19 cellular contexts compared by ENCODE assay signal in the genomic region with DNA sequence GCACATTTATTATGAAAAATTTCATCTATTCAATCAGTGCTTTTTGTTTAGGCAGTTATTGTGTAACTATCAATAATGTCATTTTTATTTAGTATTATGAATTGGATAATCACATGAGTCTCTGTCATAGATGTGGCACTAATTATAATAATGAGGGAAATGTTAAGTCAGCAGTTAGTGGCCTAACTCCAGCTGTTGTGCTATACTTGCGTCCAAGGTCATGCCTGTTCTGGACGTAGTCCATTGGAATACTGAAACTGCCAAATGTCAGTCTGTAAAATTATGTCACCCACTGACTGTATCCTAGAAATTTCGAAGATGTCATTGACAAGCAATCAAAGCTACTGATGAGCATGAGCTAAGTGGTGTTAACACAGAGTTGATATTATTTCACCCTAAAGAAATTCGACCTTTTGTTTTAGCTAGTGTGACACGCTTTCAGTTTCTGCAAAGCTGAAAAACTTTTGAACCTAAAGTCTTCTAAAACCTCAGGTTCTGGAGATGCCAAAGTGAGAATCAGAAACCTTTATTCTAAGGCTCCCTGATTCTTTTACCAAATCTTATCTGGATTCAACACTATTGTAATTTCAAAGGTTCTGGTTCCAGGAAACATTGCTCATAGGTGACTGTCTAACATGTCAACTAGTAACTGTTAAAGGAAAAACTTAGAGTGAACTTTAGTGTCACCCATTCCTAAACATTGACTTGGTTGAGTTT. TPM values are rescaled to one million over a fixed set of nuclear protein-coding genes. Genes with fewer than 3 reads are reported as not detected.
DNase-seq lines count a peak whose midpoint lies in the region; ATAC-seq and TF ChIP-seq lines count a peak whose summit lies in the region.
"Had no signal": no experiment of that assay in that cellular context is flagged by ENCODE, and none has a peak within 500 bp of the region (broad histone marks: within the 10 kb centered on the region; RNA-seq: fewer than 3 reads in every experiment).

No MANE protein-coding gene starts in this region.

- no peaks in the 10 kb centered on the region for H3K9me3 Mint-ChIP-seq in T-helper 1 cell treated with Interleukin-12 subunit alpha and Interleukin-12 subunit beta and Interleukin-4 antibody, amounts not matched to agents 30 μg/mL and 1 μg/mL, for 36 hours
- no peaks in the 10 kb centered on the region for H3K9me3 Mint-ChIP-seq in activated T-helper 17 cell treated with anti-CD3 and anti-CD28 coated beads, Interleukin-2, amount 50 U/mL, for 72 hours
- H3K9me3 Mint-ChIP-seq: brain, nephron had no signal

- in situ Hi-C loops in gastrocnemius medialis (cut with MboI; ENCODE audit: low sequenced_read_pairs in 4 of 4): no loop called here

- intact Hi-C loops in left cardiac atrium (cut with DNase I): no loop called here
- intact Hi-C loops in gastrocnemius medialis (cut with DNase I; ENCODE audit: low total_unique reads): loop anchor here (5.0 kb wide), 1 partner anchor 55 kb away; no protein-coding TSS in a partner anchor

- peak overlapping the region; percentile 5 for H3K27ac Mint-ChIP-seq in T-helper 1 cell treated with Interleukin-12 subunit alpha and Interleukin-12 subunit beta and Interleukin-4 antibody, amounts not matched to agents 30 μg/mL and 1 μg/mL, for 36 hours
- peak overlapping the region; percentile 79 for H3K27ac Mint-ChIP-seq in activated T-helper 17 cell treated with anti-CD3 and anti-CD28 coated beads, Interleukin-2, amount 50 U/mL, for 72 hours
- H3K27ac Mint-ChIP-seq: nephron had no signal

- DNase-seq in T-helper 1 cell (no peak), left cardiac atrium (no peak), gastrocnemius medialis (no peak), SKM-1 treated with dmso at 0.1 percent for 144 hours (lab: John Stamatoyannopoulos, UW; ENCODE audit: unreplicated experiment) (no peak)
- DNase-seq: DMS79 treated with DMSO at 0.1 percent for 48 hours; dorsolateral prefrontal cortex; lower lobe of right lung; NCI-H2171; NCI-H748 treated with DMSO at 0.1 percent for 48 hours; stimulated activated CD4-positive, alpha-beta T cell treated with anti-CD3 and anti-CD28 coated beads, Interleukin-4, amount 100 ng/mL, for 1 hour; thyroid gland had no signal

- no peak overlapping the region for H3K4me3 Mint-ChIP-seq in T-helper 1 cell treated with Interleukin-12 subunit alpha and Interleukin-12 subunit beta and Interleukin-4 antibody, amounts not matched to agents 30 μg/mL and 1 μg/mL, for 36 hours
- H3K4me3 Mint-ChIP-seq in activated T-helper 17 cell treated with anti-CD3 and anti-CD28 coated beads, Interleukin-2, amount 50 U/mL, for 72 hours: no peak overlapping the region
- H3K4me3 Mint-ChIP-seq: brain, nephron had no signal

- no peak for TF ChIP-seq POLR2A in gastrocnemius medialis (IDR thresholded peaks at IDR 0.05)

- no peaks in the 10 kb centered on the region for H3K9me3 ChIP-seq in gastrocnemius medialis
- H3K9me3 ChIP-seq: lower lobe of right lung, thyroid gland had no signal

- peak overlapping the region; percentile 67 to 82 (median 76) for H3K27ac ChIP-seq in gastrocnemius medialis
- H3K27ac ChIP-seq: 22Rv1, C4-2B, dorsolateral prefrontal cortex, lower lobe of right lung had no signal

- peaks cover 5% of the 10 kb centered on the region for H3K27me3 Mint-ChIP-seq in T-helper 1 cell treated with Interleukin-12 subunit alpha and Interleukin-12 subunit beta and Interleukin-4 antibody, amounts not matched to agents 30 μg/mL and 1 μg/mL, for 36 hours (ENCODE audit: low read depth)
- H3K27me3 Mint-ChIP-seq in activated T-helper 17 cell treated with anti-CD3 and anti-CD28 coated beads, Interleukin-2, amount 50 U/mL, for 72 hours: peaks cover 7% of the 10 kb centered on the region

- no peak for TF ChIP-seq CTCF in gastrocnemius medialis (IDR thresholded peaks at IDR 0.05 in 4 of 5, conservative IDR thresholded peaks at IDR 0.05 in 1 of 5)

- no peak overlapping the region for H3K4me3 ChIP-seq in gastrocnemius medialis
- H3K4me3 ChIP-seq: dorsolateral prefrontal cortex, lower lobe of right lung, thyroid gland had no signal

- peak; percentile 68 for ATAC-seq in activated T-helper 17 cell treated with anti-CD3 and anti-CD28 coated beads, Interleukin-2, amount 50 U/mL, for 72 hours (replicated peaks)
- ATAC-seq in left cardiac atrium (peak; percentile 67 to 79), gastrocnemius medialis (peak; percentile 63 to 67), HG02642 (IDR thresholded peaks at IDR 0.05; ENCODE audit: poor library complexity, unreplicated experiment) (no peak), HG02885 (IDR thresholded peaks at IDR 0.05; ENCODE audit: poor library complexity, unreplicated experiment) (no peak)
- ATAC-seq: lower lobe of right lung had no signal

- H3K4me1 Mint-ChIP-seq in T-helper 1 cell treated with Interleukin-12 subunit alpha and Interleukin-12 subunit beta and Interleukin-4 antibody, amounts not matched to agents 30 μg/mL and 1 μg/mL, for 36 hours (ENCODE audit: low read depth): peaks cover 18% of the 10 kb centered on the region
- H3K4me1 Mint-ChIP-seq in activated T-helper 17 cell treated with anti-CD3 and anti-CD28 coated beads, Interleukin-2, amount 50 U/mL, for 72 hours: peaks cover 6% of the 10 kb centered on the region
- H3K4me1 Mint-ChIP-seq: nephron had no signal

- H3K4me1 ChIP-seq in gastrocnemius medialis: peaks cover 26 to 42% of the 10 kb centered on the region in 2 donors
- H3K4me1 ChIP-seq: lower lobe of right lung had no signal

- no peaks in the 10 kb centered on the region for H3K36me3 Mint-ChIP-seq in T-helper 1 cell treated with Interleukin-12 subunit alpha and Interleukin-12 subunit beta and Interleukin-4 antibody, amounts not matched to agents 30 μg/mL and 1 μg/mL, for 36 hours (ENCODE audit: low read depth)
- H3K36me3 Mint-ChIP-seq in activated T-helper 17 cell treated with anti-CD3 and anti-CD28 coated beads, Interleukin-2, amount 50 U/mL, for 72 hours (ENCODE audit: low read depth): no peaks in the 10 kb centered on the region
- H3K36me3 Mint-ChIP-seq: brain had no signal

- H3K36me3 ChIP-seq in gastrocnemius medialis: no peaks in the 10 kb centered on the region
- H3K36me3 ChIP-seq: lower lobe of right lung, thyroid gland had no signal

- no peaks in the 10 kb centered on the region for H3K27me3 ChIP-seq in gastrocnemius medialis
- H3K27me3 ChIP-seq: dorsolateral prefrontal cortex, thyroid gland had no signal

RNA-seq across cellular contexts. Expression of a gene that starts 14.8 kb away (rescaled TPM):
- total RNA-seq in activated T-helper 17 cell treated with anti-CD3 and anti-CD28 coated beads, Interleukin-2, amount 50 U/mL, for 72 hours: 1 to 10 TPM; 1.5 to 2.9 TPM
- total RNA-seq in left cardiac atrium: 10 to 100 TPM; 19.7 to 24.2 TPM
- 10 to 100 TPM in 3 of 4 donors, 1 to 10 TPM in 1; 4.2 to 17.0 (median 15.7) TPM for total RNA-seq in gastrocnemius medialis

Comparison
In these comparisons a context has a peak if more than half of its experiments do, and no peak if none do; other contexts are left out.
1. ATAC-seq: peak in activated T-helper 17 cell treated with anti-CD3 and anti-CD28 coated beads, Interleukin-2, amount 50 U/mL, for 72 hours (single experiment), left cardiac atrium (2 of 2) and gastrocnemius medialis (2 of 2); none in HG02642 (single experiment) and HG02885 (single experiment).